ENCODE assay signal across 23 cellular contexts in genomic region chr5:121296357-121296756, GRCh38.
"Had no signal": no experiment of that assay in that cellular context is flagged by ENCODE, and none has a peak within 500 bp of the region (broad histone marks: within the 10 kb centered on the region; RNA-seq: fewer than 3 reads in every experiment).

No MANE protein-coding gene starts in this region.

- H3K4me3 Mint-ChIP-seq: activated CD8-positive, alpha-beta T cell treated with anti-CD3 and anti-CD28 coated beads, Interleukin-2, amount 10 ng/mL, durations not matched to agents 7 days and 5 days; activated naive CD4-positive, alpha-beta T cell treated with anti-CD3 and anti-CD28 coated beads, Interleukin-2, amount 50 U/mL, for 24 hours; activated T-helper 1 cell treated with anti-CD3 and anti-CD28 coated beads, Interleukin-12 subunit alpha, Interleukin-12 subunit beta, Interleukin-2, Interleukin-4 antibody, amounts not matched to agents 30 ng/mL and 10 ng/mL and 1 ng/mL, durations not matched to agents 14 hours and 24 hours and 36 hours; mesothelial cell of epicardium; natural killer cell; T-helper 1 cell treated with Interleukin-12 subunit alpha and Interleukin-12 subunit beta and Interleukin-4 antibody, amounts not matched to agents 30 μg/mL and 1 μg/mL, for 36 hours; type B pancreatic cell had no signal

- H3K9me3 ChIP-seq: body of pancreas, pancreas, psoas muscle, right atrium auricular region, thoracic aorta had no signal

- DNase-seq: activated CD4-positive, alpha-beta T cell treated with anti-CD3 and anti-CD28 coated beads for 1 hour; activated CD4-positive, alpha-beta T cell treated with anti-CD3 and anti-CD28 coated beads, Interleukin-2, amount 50 U/mL, for 1 hour; activated CD8-positive, alpha-beta T cell treated with anti-CD3 and anti-CD28 coated beads, Interleukin-2, amount 10 ng/mL, durations not matched to agents 7 days and 5 days; activated gamma-delta T cell treated with Interleukin-2 at 50 U/mL for 16 hours; anterior cingulate cortex; body of pancreas; dermis blood vessel endothelial cell; effector CD8-positive, alpha-beta T cell; glutamatergic neuron; left ventricle myocardium superior; mammary epithelial cell; natural killer cell; pancreas; psoas muscle; stimulated activated CD4-positive, alpha-beta T cell treated with anti-CD3 and anti-CD28 coated beads, Interleukin-4, amount 100 ng/mL, for 24 hours; stimulated activated naive CD4-positive, alpha-beta T cell treated with Interleukin-2 at 50 U/mL for 16 hours had no signal

- ATAC-seq: activated CD8-positive, alpha-beta T cell treated with anti-CD3 and anti-CD28 coated beads, Interleukin-2, amount 10 ng/mL, durations not matched to agents 7 days and 5 days; body of pancreas; left ventricle myocardium superior; natural killer cell; pancreas; psoas muscle had no signal

- H3K36me3 Mint-ChIP-seq: activated naive CD4-positive, alpha-beta T cell treated with anti-CD3 and anti-CD28 coated beads, Interleukin-2, amount 50 U/mL, for 24 hours; mesothelial cell of epicardium; type B pancreatic cell had no signal

- H3K4me3 ChIP-seq: body of pancreas, pancreas, psoas muscle, right atrium auricular region, thoracic aorta had no signal

- H3K4me1 Mint-ChIP-seq: activated naive CD4-positive, alpha-beta T cell treated with anti-CD3 and anti-CD28 coated beads, Interleukin-2, amount 50 U/mL, for 24 hours; natural killer cell had no signal

- H3K27ac Mint-ChIP-seq: activated CD8-positive, alpha-beta T cell treated with anti-CD3 and anti-CD28 coated beads, Interleukin-2, amount 10 ng/mL, durations not matched to agents 7 days and 5 days; activated naive CD4-positive, alpha-beta T cell treated with anti-CD3 and anti-CD28 coated beads, Interleukin-2, amount 50 U/mL, for 24 hours; activated T-helper 1 cell treated with anti-CD3 and anti-CD28 coated beads, Interleukin-12 subunit alpha, Interleukin-12 subunit beta, Interleukin-2, Interleukin-4 antibody, amounts not matched to agents 30 ng/mL and 10 ng/mL and 1 ng/mL, durations not matched to agents 14 hours and 24 hours and 36 hours; mesothelial cell of epicardium; natural killer cell; T-helper 1 cell treated with Interleukin-12 subunit alpha and Interleukin-12 subunit beta and Interleukin-4 antibody, amounts not matched to agents 30 μg/mL and 1 μg/mL, for 36 hours; type B pancreatic cell had no signal

- H3K27me3 ChIP-seq: body of pancreas, right atrium auricular region had no signal

- H3K36me3 ChIP-seq: pancreas, right atrium auricular region, thoracic aorta had no signal

- H3K9me3 Mint-ChIP-seq: activated T-helper 1 cell treated with anti-CD3 and anti-CD28 coated beads, Interleukin-12 subunit alpha, Interleukin-12 subunit beta, Interleukin-2, Interleukin-4 antibody, amounts not matched to agents 30 ng/mL and 10 ng/mL and 1 ng/mL, durations not matched to agents 14 hours and 24 hours and 36 hours; mesothelial cell of epicardium; T-helper 1 cell treated with Interleukin-12 subunit alpha and Interleukin-12 subunit beta and Interleukin-4 antibody, amounts not matched to agents 30 μg/mL and 1 μg/mL, for 36 hours; type B pancreatic cell had no signal

- H3K4me1 ChIP-seq: body of pancreas, pancreas, psoas muscle, right atrium auricular region had no signal

- H3K27ac ChIP-seq: body of pancreas, pancreas, psoas muscle, right atrium auricular region, thoracic aorta had no signal

- H3K27me3 Mint-ChIP-seq: activated naive CD4-positive, alpha-beta T cell treated with anti-CD3 and anti-CD28 coated beads, Interleukin-2, amount 50 U/mL, for 24 hours; type B pancreatic cell had no signal
